In genomic region chr16:3577302-3577752, GRCh38 we compare ENCODE assay signal across 9 cellular contexts. TPM values are rescaled to one million over a fixed set of nuclear protein-coding genes. Genes with fewer than 3 reads are reported as not detected.
DNase-seq lines count a peak whose midpoint lies in the region; ATAC-seq and TF ChIP-seq lines count a peak whose summit lies in the region.
"Had no signal": no experiment of that assay in that cellular context is flagged by ENCODE, and none has a peak within 500 bp of the region (broad histone marks: within the 10 kb centered on the region; RNA-seq: fewer than 3 reads in every experiment).

Gene NLRC3, minus strand, starts transcription at chr16:3577403. Its CDS starts 12,367 bp downstream, at chr16:3565036.

- intact Hi-C loops in activated naive CD4-positive, alpha-beta T cell treated with anti-CD3 and anti-CD28 coated beads for 36 hours (cut with micrococcal nuclease): loop anchor here (1.0 to 5.0 kb wide), 3 partner anchors 50 to 425 kb away; no protein-coding TSS in a partner anchor
- intact Hi-C loops in testis (cut with DNase I; ENCODE audit: low total_unique reads): no loop called here

- peak within 1 kb of the TSS; percentile 79 for H3K4me3 ChIP-seq in GM12865 (ENCODE audit: low read depth, low read length)
- H3K4me3 ChIP-seq in rectal smooth muscle tissue (ENCODE audit: low read length): peak within 1 kb of the TSS; percentile 27
- no peak within 1 kb of the TSS for H3K4me3 ChIP-seq in testis
- H3K4me3 ChIP-seq: SJSA1 had no signal

- CTCF ChIA-PET in activated naive CD4-positive, alpha-beta T cell treated with anti-CD3 and anti-CD28 coated beads for 36 hours (lab: Charles Lee): no interaction called here

- no peak for TF ChIP-seq CTCF in GM12865 (IDR thresholded peaks at IDR 0.05; ENCODE audit: insufficient read depth, low read depth, low read length, missing control alignments)
- TF ChIP-seq CTCF in testis (IDR thresholded peaks at IDR 0.05): no peak

- no peaks in the 10 kb centered on the region for H3K36me3 ChIP-seq in rectal smooth muscle tissue (ENCODE audit: control insufficient read depth, insufficient read depth, low read length)
- no peaks in the 10 kb centered on the region for H3K36me3 ChIP-seq in testis (ENCODE audit: low read depth, missing control alignments)
- H3K36me3 ChIP-seq: SJSA1 had no signal

- TF ChIP-seq POLR2A in Raji (IDR thresholded peaks at IDR 0.05; ENCODE audit: insufficient read depth, low read depth, low read length): peak; percentile 87
- TF ChIP-seq POLR2A in testis (IDR thresholded peaks at IDR 0.05): no peak

- H3K9me3 ChIP-seq in testis: no peaks in the 10 kb centered on the region
- H3K9me3 ChIP-seq: SJSA1 had no signal

- DNase-seq in GM12865 (ENCODE audit: low read depth) (peak; percentile 72), mucosa of gallbladder (ENCODE audit: low spot score) (no peak), testis (no peak), NCI-H226 (no peak)
- peak; percentile 62 for DNase-seq in activated naive CD4-positive, alpha-beta T cell treated with anti-CD3 and anti-CD28 coated beads for 36 hours

- ATAC-seq in GM18873 (IDR thresholded peaks at IDR 0.05; ENCODE audit: low FRiP score, unreplicated experiment): no peak

- peaks cover 48% of the 10 kb centered on the region for H3K4me1 Mint-ChIP-seq in activated naive CD4-positive, alpha-beta T cell treated with anti-CD3 and anti-CD28 coated beads for 36 hours (ENCODE audit: low read depth)

- peak within 1 kb of the TSS; percentile 95 for H3K4me3 Mint-ChIP-seq in activated naive CD4-positive, alpha-beta T cell treated with anti-CD3 and anti-CD28 coated beads for 36 hours

- H3K9me3 Mint-ChIP-seq in activated naive CD4-positive, alpha-beta T cell treated with anti-CD3 and anti-CD28 coated beads for 36 hours: no peaks in the 10 kb centered on the region

- H3K27me3 ChIP-seq in rectal smooth muscle tissue (ENCODE audit: control insufficient read depth, insufficient read depth, low read length) (peaks cover 12% of the 10 kb centered on the region), testis (no peaks in the 10 kb centered on the region)
- H3K27me3 ChIP-seq: SJSA1 had no signal

- peak within 1 kb of the TSS; percentile 92 for H3K27ac Mint-ChIP-seq in activated naive CD4-positive, alpha-beta T cell treated with anti-CD3 and anti-CD28 coated beads for 36 hours

- 64 to 65% methylated on average over 12 to 18 of the region's 18 CpGs for WGBS in testis, 2 donors

- H3K36me3 Mint-ChIP-seq in activated naive CD4-positive, alpha-beta T cell treated with anti-CD3 and anti-CD28 coated beads for 36 hours (ENCODE audit: low read depth): peaks cover 6% of the 10 kb centered on the region

- no peaks in the 10 kb centered on the region for H3K4me1 ChIP-seq in rectal smooth muscle tissue (ENCODE audit: control insufficient read depth, insufficient read depth, low read length)
- no peaks in the 10 kb centered on the region for H3K4me1 ChIP-seq in testis
- H3K4me1 ChIP-seq: SJSA1 had no signal

- H3K9ac ChIP-seq in rectal smooth muscle tissue (ENCODE audit: low read length): peak within 1 kb of the TSS; percentile 40

- H3K27me3 Mint-ChIP-seq in activated naive CD4-positive, alpha-beta T cell treated with anti-CD3 and anti-CD28 coated beads for 36 hours (ENCODE audit: low read depth): no peaks in the 10 kb centered on the region

- H3K27ac ChIP-seq in rectal smooth muscle tissue (ENCODE audit: low read depth, low read length): no peak within 1 kb of the TSS
- H3K27ac ChIP-seq in testis: no peak within 1 kb of the TSS
- H3K27ac ChIP-seq: SJSA1 had no signal

RNA-seq across cellular contexts. Expression of gene NLRC3, which starts in this region (rescaled TPM):
- 10 to 100 TPM; 14.4 TPM for total RNA-seq in activated naive CD4-positive, alpha-beta T cell treated with anti-CD3 and anti-CD28 coated beads for 36 hours
- 4.0 TPM for total RNA-seq in mucosa of gallbladder
- 1 to 10 TPM; 1.9 to 3.0 TPM for total RNA-seq in testis
- polyA plus RNA-seq in testis (ENCODE audit: insufficient read depth, low read depth, low replicate concordance): 0.76 TPM
- total RNA-seq: SJSA1 had no signal

Comparison
In these comparisons a context has a peak if more than half of its experiments do, and no peak if none do; other contexts are left out.
1. DNase-seq: peak in GM12865 (single experiment) and activated naive CD4-positive, alpha-beta T cell treated with anti-CD3 and anti-CD28 coated beads for 36 hours (single experiment); none in mucosa of gallbladder (single experiment), testis (single experiment) and NCI-H226 (single experiment).
2. H3K4me3 ChIP-seq: peak in GM12865 (single experiment) and rectal smooth muscle tissue (single experiment); none in testis (0 of 2).